1 cellular context compared by ENCODE assay signal in the genomic region with DNA sequence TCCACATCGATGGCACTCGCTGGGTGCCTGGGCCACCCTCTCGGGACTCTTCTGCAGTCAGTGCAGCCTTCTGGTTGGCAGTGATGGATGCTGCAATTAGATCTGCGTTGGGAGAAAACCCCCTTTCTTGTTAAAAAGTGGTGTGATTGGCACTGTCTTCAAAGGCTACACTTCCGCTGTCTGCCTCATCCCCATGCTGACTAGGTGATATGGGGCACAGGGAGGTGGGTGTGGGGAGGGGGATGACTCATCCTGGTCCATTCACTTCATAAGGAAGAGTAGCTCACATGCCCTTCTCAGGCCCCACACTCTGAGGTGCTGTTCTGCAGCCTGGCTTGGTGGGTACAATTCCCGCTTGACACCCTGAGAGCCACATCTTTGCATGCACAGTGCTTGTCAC.
TF ChIP-seq lines count a peak whose summit lies in the region.

No MANE protein-coding gene starts in this region.

TF ChIP-seq in HepG2, 621 proteins besides CTCF, POLR2A, EP300 and RAD21 (continued from another document):
- TF ChIP-seq, protein P1, sequence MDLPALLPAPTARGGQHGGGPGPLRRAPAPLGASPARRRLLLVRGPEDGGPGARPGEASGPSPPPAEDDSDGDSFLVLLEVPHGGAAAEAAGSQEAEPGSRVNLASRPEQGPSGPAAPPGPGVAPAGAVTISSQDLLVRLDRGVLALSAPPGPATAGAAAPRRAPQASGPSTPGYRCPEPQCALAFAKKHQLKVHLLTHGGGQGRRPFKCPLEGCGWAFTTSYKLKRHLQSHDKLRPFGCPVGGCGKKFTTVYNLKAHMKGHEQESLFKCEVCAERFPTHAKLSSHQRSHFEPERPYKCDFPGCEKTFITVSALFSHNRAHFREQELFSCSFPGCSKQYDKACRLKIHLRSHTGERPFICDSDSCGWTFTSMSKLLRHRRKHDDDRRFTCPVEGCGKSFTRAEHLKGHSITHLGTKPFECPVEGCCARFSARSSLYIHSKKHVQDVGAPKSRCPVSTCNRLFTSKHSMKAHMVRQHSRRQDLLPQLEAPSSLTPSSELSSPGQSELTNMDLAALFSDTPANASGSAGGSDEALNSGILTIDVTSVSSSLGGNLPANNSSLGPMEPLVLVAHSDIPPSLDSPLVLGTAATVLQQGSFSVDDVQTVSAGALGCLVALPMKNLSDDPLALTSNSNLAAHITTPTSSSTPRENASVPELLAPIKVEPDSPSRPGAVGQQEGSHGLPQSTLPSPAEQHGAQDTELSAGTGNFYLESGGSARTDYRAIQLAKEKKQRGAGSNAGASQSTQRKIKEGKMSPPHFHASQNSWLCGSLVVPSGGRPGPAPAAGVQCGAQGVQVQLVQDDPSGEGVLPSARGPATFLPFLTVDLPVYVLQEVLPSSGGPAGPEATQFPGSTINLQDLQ (CRISPR knock-in tag; IDR thresholded peaks at IDR 0.05): no peak
- TF ChIP-seq, protein P2, sequence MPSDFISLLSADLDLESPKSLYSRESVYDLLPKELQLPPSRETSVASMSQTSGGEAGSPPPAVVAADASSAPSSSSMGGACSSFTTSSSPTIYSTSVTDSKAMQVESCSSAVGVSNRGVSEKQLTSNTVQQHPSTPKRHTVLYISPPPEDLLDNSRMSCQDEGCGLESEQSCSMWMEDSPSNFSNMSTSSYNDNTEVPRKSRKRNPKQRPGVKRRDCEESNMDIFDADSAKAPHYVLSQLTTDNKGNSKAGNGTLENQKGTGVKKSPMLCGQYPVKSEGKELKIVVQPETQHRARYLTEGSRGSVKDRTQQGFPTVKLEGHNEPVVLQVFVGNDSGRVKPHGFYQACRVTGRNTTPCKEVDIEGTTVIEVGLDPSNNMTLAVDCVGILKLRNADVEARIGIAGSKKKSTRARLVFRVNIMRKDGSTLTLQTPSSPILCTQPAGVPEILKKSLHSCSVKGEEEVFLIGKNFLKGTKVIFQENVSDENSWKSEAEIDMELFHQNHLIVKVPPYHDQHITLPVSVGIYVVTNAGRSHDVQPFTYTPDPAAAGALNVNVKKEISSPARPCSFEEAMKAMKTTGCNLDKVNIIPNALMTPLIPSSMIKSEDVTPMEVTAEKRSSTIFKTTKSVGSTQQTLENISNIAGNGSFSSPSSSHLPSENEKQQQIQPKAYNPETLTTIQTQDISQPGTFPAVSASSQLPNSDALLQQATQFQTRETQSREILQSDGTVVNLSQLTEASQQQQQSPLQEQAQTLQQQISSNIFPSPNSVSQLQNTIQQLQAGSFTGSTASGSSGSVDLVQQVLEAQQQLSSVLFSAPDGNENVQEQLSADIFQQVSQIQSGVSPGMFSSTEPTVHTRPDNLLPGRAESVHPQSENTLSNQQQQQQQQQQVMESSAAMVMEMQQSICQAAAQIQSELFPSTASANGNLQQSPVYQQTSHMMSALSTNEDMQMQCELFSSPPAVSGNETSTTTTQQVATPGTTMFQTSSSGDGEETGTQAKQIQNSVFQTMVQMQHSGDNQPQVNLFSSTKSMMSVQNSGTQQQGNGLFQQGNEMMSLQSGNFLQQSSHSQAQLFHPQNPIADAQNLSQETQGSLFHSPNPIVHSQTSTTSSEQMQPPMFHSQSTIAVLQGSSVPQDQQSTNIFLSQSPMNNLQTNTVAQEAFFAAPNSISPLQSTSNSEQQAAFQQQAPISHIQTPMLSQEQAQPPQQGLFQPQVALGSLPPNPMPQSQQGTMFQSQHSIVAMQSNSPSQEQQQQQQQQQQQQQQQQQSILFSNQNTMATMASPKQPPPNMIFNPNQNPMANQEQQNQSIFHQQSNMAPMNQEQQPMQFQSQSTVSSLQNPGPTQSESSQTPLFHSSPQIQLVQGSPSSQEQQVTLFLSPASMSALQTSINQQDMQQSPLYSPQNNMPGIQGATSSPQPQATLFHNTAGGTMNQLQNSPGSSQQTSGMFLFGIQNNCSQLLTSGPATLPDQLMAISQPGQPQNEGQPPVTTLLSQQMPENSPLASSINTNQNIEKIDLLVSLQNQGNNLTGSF (CRISPR knock-in tag; IDR thresholded peaks at IDR 0.05): no peak
- TF ChIP-seq MAFF (IDR thresholded peaks at IDR 0.05; ENCODE audit: low read depth, low read length) (0 out of 2 replicates have a peak, but pooled peaks have one; percentile 15), TCF7 (IDR thresholded peaks at IDR 0.05; ENCODE audit: low read depth) (no peak), FOSL2 (CRISPR knock-in tag; IDR thresholded peaks at IDR 0.05) (peak; percentile 82)
TF ChIP-seq in HepG2: peak in this region for 2.
